Comparison of ENCODE assay signal across 7 cellular contexts in the genomic region with DNA sequence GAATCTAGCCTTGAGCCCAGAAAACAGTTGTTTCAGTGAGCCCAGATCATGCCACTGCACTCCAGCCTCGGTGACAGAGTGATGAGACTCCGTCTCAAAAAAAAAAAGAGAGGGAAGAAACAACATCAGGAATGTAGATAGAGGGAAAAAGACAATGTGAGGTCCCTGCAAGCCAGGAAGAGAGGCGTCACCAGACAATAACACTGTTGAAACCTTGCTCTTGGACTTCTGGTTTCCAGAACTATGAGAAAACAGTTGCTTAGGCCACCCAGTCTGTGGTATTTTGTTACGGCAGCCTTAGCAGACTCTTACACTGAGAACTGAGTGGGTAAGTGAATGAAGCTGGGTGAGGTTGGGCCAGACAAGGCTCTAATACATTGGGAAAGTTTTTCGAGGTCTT.
"Had no signal": no experiment of that assay in that cellular context is flagged by ENCODE, and none has a peak within 500 bp of the region (broad histone marks: within the 10 kb centered on the region; RNA-seq: fewer than 3 reads in every experiment).

No MANE protein-coding gene starts in this region.

- ATAC-seq: K562 had no signal

- H3K4me3 ChIP-seq: K562 had no signal

- H3K4me3 Mint-ChIP-seq: H9 had no signal

- H3K27ac Mint-ChIP-seq: H9 had no signal

- FAIRE-seq: H54, HTR-8/SVneo, K562 had no signal

- DNase-seq: GOT3, H9, HCEC 1CT, IMR-90 had no signal
